ENCODE assay signal across 10 cellular contexts in genomic region chr1:53947172-53947835, GRCh38. TPM values are rescaled to one million over a fixed set of nuclear protein-coding genes. Genes with fewer than 3 reads are reported as not detected.
DNase-seq lines count a peak whose midpoint lies in the region; ATAC-seq and TF ChIP-seq lines count a peak whose summit lies in the region.
"Had no signal": no experiment of that assay in that cellular context is flagged by ENCODE, and none has a peak within 500 bp of the region (broad histone marks: within the 10 kb centered on the region; RNA-seq: fewer than 3 reads in every experiment).

No MANE protein-coding gene starts in this region.

- H3K36me3 ChIP-seq in brain microvascular endothelial cell (replicated peaks), result peaks cover 6% of the 10 kb centered on the region

- H3K27ac Mint-ChIP-seq in mesothelial cell of epicardium, result peak overlapping the region; percentile 85

- H3K27me3 Mint-ChIP-seq in mesothelial cell of epicardium (ENCODE audit: low read depth), result no peaks in the 10 kb centered on the region

- no peaks in the 10 kb centered on the region for H3K27me3 ChIP-seq in HL-60 (ENCODE audit: insufficient read depth, poor library complexity, severe bottlenecking)
- H3K27me3 ChIP-seq in brain microvascular endothelial cell (replicated peaks), result no peaks in the 10 kb centered on the region

- no peaks in the 10 kb centered on the region for H3K9me3 Mint-ChIP-seq in mesothelial cell of epicardium

- H3K27ac ChIP-seq in 22Rv1 (peak overlapping the region; percentile 78), HL-60 (replicated peaks) (no peak overlapping the region), brain microvascular endothelial cell (no peak overlapping the region)

- DNase-seq in HL-60 (ENCODE audit: low read depth in 1 of 2, low spot score in 1 of 2), result no peak
- DNase-seq in brain microvascular endothelial cell, result no peak
- DNase-seq in mesothelial cell of epicardium (ENCODE audit: low spot score in 2 of 2, unreplicated experiment in 2 of 2), result no peak
- no peak for DNase-seq in activated gamma-delta T cell treated with Interleukin-2 at 50 U/mL for 16 hours
- DNase-seq in DMS53 (lab: John Stamatoyannopoulos, UW), result no peak

- in situ Hi-C loops in brain microvascular endothelial cell (cut with HindIII; ENCODE audit: low pct_ligation_motif_present, low sequenced_read_pairs), result no loop called here

- peak overlapping the region; percentile 85 for H3K4me3 Mint-ChIP-seq in mesothelial cell of epicardium

- TF ChIP-seq CTCF in 22Rv1 (IDR thresholded peaks at IDR 0.05) (no peak), HL-60 (IDR thresholded peaks at IDR 0.05; ENCODE audit: insufficient read depth, low read length) (no peak), brain microvascular endothelial cell (IDR thresholded peaks at IDR 0.05; ENCODE audit: low read depth, low read length, missing control alignments) (no peak), mesothelial cell of epicardium (IDR thresholded peaks at IDR 0.05; ENCODE audit: unreplicated experiment) (no peak)

- peaks cover 9% of the 10 kb centered on the region for H3K36me3 Mint-ChIP-seq in mesothelial cell of epicardium

- H3K4me3 ChIP-seq in HL-60 (replicated peaks; ENCODE audit: insufficient read depth, low read length) (peak overlapping the region; percentile 92), brain microvascular endothelial cell (ENCODE audit: low read depth, low read length) (peak overlapping the region; percentile 97)

- H3K4me1 Mint-ChIP-seq in mesothelial cell of epicardium, result peaks cover 56% of the 10 kb centered on the region

- ATAC-seq in HG03108 (IDR thresholded peaks at IDR 0.05; ENCODE audit: unreplicated experiment) (no peak), GM18511 (IDR thresholded peaks at IDR 0.05; ENCODE audit: unreplicated experiment) (no peak)

RNA-seq across cellular contexts. Expression of gene LRRC42, which starts 1.2 kb away (rescaled TPM):
- total RNA-seq in mesothelial cell of epicardium, result 42.1 to 43.4 TPM (median 43.2 TPM) in 3 replicates

RNA-seq across cellular contexts. Expression of gene IFT25, which starts 1.8 kb away (rescaled TPM):
- 36.8 to 38.2 TPM (median 37.0 TPM) in 3 replicates for total RNA-seq in mesothelial cell of epicardium

RNA-seq across cellular contexts. Expression of gene DIO1, which starts 53.3 kb away (rescaled TPM):
- not detected in 3 replicates for total RNA-seq in mesothelial cell of epicardium
- total RNA-seq: renal cortical epithelial cell; T-helper 2 cell treated with Interferon-gamma antibody and Interleukin-4, amounts not matched to agents 100 ng/mL and 5 ng/mL, for 36 hours had no signal

RNA-seq across cellular contexts. Expression of gene YIPF1, which starts 57.7 kb away (rescaled TPM):
- total RNA-seq in mesothelial cell of epicardium, result 29.1 to 30.9 TPM (median 30.2 TPM) in 3 replicates
